22 cellular contexts compared by ENCODE assay signal in the genomic region with DNA sequence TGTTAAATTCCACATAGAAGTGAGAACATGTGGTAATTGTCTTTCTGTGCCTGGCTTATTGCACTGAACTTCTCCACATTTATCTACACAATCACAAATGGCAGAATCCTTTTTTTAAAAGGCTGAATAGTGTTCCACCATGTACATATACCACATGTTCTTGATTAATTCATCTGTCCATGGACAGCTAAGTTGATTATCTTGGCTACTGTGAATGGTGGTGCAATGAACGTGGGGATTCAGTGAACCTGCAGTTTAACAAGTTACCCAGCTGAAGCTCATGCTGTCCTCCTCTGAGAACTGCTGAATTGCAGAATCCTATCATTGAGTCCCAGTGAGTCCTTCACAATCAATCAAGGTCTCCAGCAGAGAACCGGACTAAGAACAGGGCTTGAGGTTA.
"Had no signal": no experiment of that assay in that cellular context is flagged by ENCODE, and none has a peak within 500 bp of the region (broad histone marks: within the 10 kb centered on the region; RNA-seq: fewer than 3 reads in every experiment).

No MANE protein-coding gene starts in this region.

- DNase-seq: activated CD4-positive, alpha-beta memory T cell treated with anti-CD3 and anti-CD28 coated beads, Interleukin-2, amount 10 ng/mL, durations not matched to agents 7 days and 5 days; activated CD4-positive, alpha-beta T cell treated with anti-CD3 and anti-CD28 coated beads for 48 hours; activated CD4-positive, CD25-positive, alpha-beta regulatory T cell; activated CD8-positive, alpha-beta memory T cell treated with anti-CD3 and anti-CD28 coated beads, Interleukin-2, amount 10 ng/mL, durations not matched to agents 7 days and 5 days; activated naive CD4-positive, alpha-beta T cell treated with anti-CD3 and anti-CD28 coated beads for 36 hours; activated T-cell treated with anti-CD3 and anti-CD28 coated beads, Interleukin-2, amount 50 U/mL, for 1 hour; aorta; cerebellar nuclear complex; effector CD8-positive, alpha-beta T cell; hypothalamus; nucleus accumbens; sigmoid colon; stimulated activated CD4-positive, alpha-beta T cell treated with anti-CD3 and anti-CD28 coated beads, Interleukin-1b, Interleukin-23, amount 100 ng/mL, for 48 hours; stimulated activated CD8-positive, alpha-beta memory T cell treated with anti-CD3 and anti-CD28 coated beads, Interleukin-4, amount 100 ng/mL, for 48 hours; stimulated activated naive CD4-positive, alpha-beta T cell; T1000; thyroid gland had no signal

- H3K4me3 ChIP-seq: lung, sigmoid colon, thyroid gland had no signal

- ATAC-seq: activated CD8-positive, alpha-beta memory T cell treated with anti-CD3 and anti-CD28 coated beads, Interleukin-2, amount 10 ng/mL, durations not matched to agents 7 days and 5 days; activated T-helper 17 cell treated with anti-CD3 and anti-CD28 coated beads, Interleukin-2, amount 50 U/mL, for 72 hours; esophagus mucosa; left lobe of liver; natural killer cell treated with Interleukin-12 subunit alpha and Interleukin-12 subunit beta and Interleukin-15 and Interleukin-18, amount 100 ng/mL, for 72 hours had no signal

- H3K9me3 ChIP-seq: sigmoid colon, thyroid gland had no signal

- H3K36me3 ChIP-seq: sigmoid colon, thyroid gland had no signal

- H3K4me1 ChIP-seq: sigmoid colon, thyroid gland had no signal

- H3K27me3 ChIP-seq: sigmoid colon, thyroid gland had no signal

- H3K27ac ChIP-seq: sigmoid colon, thyroid gland had no signal
